10 cellular contexts compared by ENCODE assay signal in genomic region chr5:151319334-151319733, GRCh38. TPM values are rescaled to one million over a fixed set of nuclear protein-coding genes. Genes with fewer than 3 reads are reported as not detected.
DNase-seq lines count a peak whose midpoint lies in the region; ATAC-seq and TF ChIP-seq lines count a peak whose summit lies in the region.
"Had no signal": no experiment of that assay in that cellular context is flagged by ENCODE, and none has a peak within 500 bp of the region (broad histone marks: within the 10 kb centered on the region; RNA-seq: fewer than 3 reads in every experiment).

No MANE protein-coding gene starts in this region.

- intact Hi-C loops in ovary (cut with DNase I) = no loop called here

- no peaks in the 10 kb centered on the region for H3K36me3 ChIP-seq in ovary

- no peaks in the 10 kb centered on the region for H3K9me3 ChIP-seq in ovary

- H3K27ac ChIP-seq in ovary = no peak overlapping the region

- H3K4me3 ChIP-seq in choroid plexus epithelial cell (ENCODE audit: low read depth, low read length) (no peak overlapping the region), ovary (no peak overlapping the region)

- DNase-seq in M059J (ENCODE audit: low read depth) (peak; percentile 34), choroid plexus epithelial cell (ENCODE audit: low read depth) (peak; percentile 60), ovary (peak; percentile 34 to 48 (median 40)), kidney glomerular epithelial cell (lab: John Stamatoyannopoulos, UW) (no peak), GM19238 (ENCODE audit: insufficient read length, low spot score) (no peak)
- DNase-seq in stimulated activated effector memory CD8-positive, alpha-beta T cell treated with anti-CD3 and anti-CD28 coated beads, Interleukin-12 subunit alpha, Interleukin-12 subunit beta, amount 100 ng/mL, for 72 hours (ENCODE audit: low spot score in 2 of 2) = no peak

- peak; percentile 50 for ATAC-seq in GM21717 (IDR thresholded peaks at IDR 0.05; ENCODE audit: unreplicated experiment)
- ATAC-seq in stimulated activated effector memory CD8-positive, alpha-beta T cell treated with anti-CD3 and anti-CD28 coated beads, Interleukin-12 subunit alpha, Interleukin-12 subunit beta, amount 100 ng/mL, for 72 hours = no peak

- H3K4me1 ChIP-seq in ovary (ENCODE audit: insufficient read depth) = peaks cover 5% of the 10 kb centered on the region

- no peak overlapping the region for H3K27ac Mint-ChIP-seq in stimulated activated effector memory CD8-positive, alpha-beta T cell treated with anti-CD3 and anti-CD28 coated beads, Interleukin-12 subunit alpha, Interleukin-12 subunit beta, amount 100 ng/mL, for 72 hours

- no peaks in the 10 kb centered on the region for H3K4me1 Mint-ChIP-seq in stimulated activated effector memory CD8-positive, alpha-beta T cell treated with anti-CD3 and anti-CD28 coated beads, Interleukin-12 subunit alpha, Interleukin-12 subunit beta, amount 100 ng/mL, for 72 hours

- TF ChIP-seq CTCF in GM12873 (IDR thresholded peaks at IDR 0.05; ENCODE audit: insufficient read depth, low read depth, low read length, missing control alignments) (peak; percentile 38), choroid plexus epithelial cell (conservative IDR thresholded peaks at IDR 0.05; ENCODE audit: low read depth, low read length) (peak; percentile 60), ovary (IDR thresholded peaks at IDR 0.05) (no peak)

- WGBS in ovary, 3 donors = 2 to 14% (median 3%) methylated on average over 1 of the region's 1 CpG

- no peaks in the 10 kb centered on the region for H3K36me3 Mint-ChIP-seq in stimulated activated effector memory CD8-positive, alpha-beta T cell treated with anti-CD3 and anti-CD28 coated beads, Interleukin-12 subunit alpha, Interleukin-12 subunit beta, amount 100 ng/mL, for 72 hours

- H3K9me3 Mint-ChIP-seq in stimulated activated effector memory CD8-positive, alpha-beta T cell treated with anti-CD3 and anti-CD28 coated beads, Interleukin-12 subunit alpha, Interleukin-12 subunit beta, amount 100 ng/mL, for 72 hours = no peaks in the 10 kb centered on the region

- TF ChIP-seq POLR2A in ovary (IDR thresholded peaks at IDR 0.05) = no peak

- no peak overlapping the region for H3K4me3 Mint-ChIP-seq in stimulated activated effector memory CD8-positive, alpha-beta T cell treated with anti-CD3 and anti-CD28 coated beads, Interleukin-12 subunit alpha, Interleukin-12 subunit beta, amount 100 ng/mL, for 72 hours

- H3K27me3 ChIP-seq in ovary = no peaks in the 10 kb centered on the region

- TF ChIP-seq EP300 in ovary (IDR thresholded peaks at IDR 0.05) = no peak

RNA-seq across cellular contexts. Expression of gene SLC36A3, which starts 15.8 kb away (rescaled TPM):
- total RNA-seq in M059J (2014; rRNA removed; shearing (Covaris generic)) = not detected in 2 replicates
- not detected for total RNA-seq in ovary
- polyA plus RNA-seq in ovary = not detected
- total RNA-seq: kidney epithelial cell; T-helper 2 cell treated with Interferon-gamma antibody and Interleukin-4, amounts not matched to agents 100 ng/mL and 5 ng/mL, for 36 hours had no signal

RNA-seq across cellular contexts. Expression of gene SLC36A2, which starts 28.0 kb away (rescaled TPM):
- total RNA-seq in M059J (2014; rRNA removed; shearing (Covaris generic)) = not detected in 2 replicates
- total RNA-seq in ovary = not detected
- polyA plus RNA-seq in ovary = not detected
- total RNA-seq: kidney epithelial cell; T-helper 2 cell treated with Interferon-gamma antibody and Interleukin-4, amounts not matched to agents 100 ng/mL and 5 ng/mL, for 36 hours had no signal

Comparison
In these comparisons a context has a peak if more than half of its experiments do, and no peak if none do; other contexts are left out.
1. CTCF ChIP-seq: peak in GM12873 (single experiment) and choroid plexus epithelial cell (single experiment); none in ovary (0 of 3).
2. DNase-seq: peak in M059J (single experiment), choroid plexus epithelial cell (single experiment) and ovary (5 of 5); none in stimulated activated effector memory CD8-positive, alpha-beta T cell treated with anti-CD3 and anti-CD28 coated beads, Interleukin-12 subunit alpha, Interleukin-12 subunit beta, amount 100 ng/mL, for 72 hours (0 of 2), kidney glomerular epithelial cell (single experiment) and GM19238 (single experiment).